ENCODE assay signal across 17 cellular contexts in genomic region chr4:52961666-52962412, GRCh38.
"Had no signal": no experiment of that assay in that cellular context is flagged by ENCODE, and none has a peak within 500 bp of the region (broad histone marks: within the 10 kb centered on the region; RNA-seq: fewer than 3 reads in every experiment).

No MANE protein-coding gene starts in this region.

- H3K9me3 ChIP-seq: gastrocnemius medialis, heart right ventricle, right atrium auricular region, suprapubic skin, tibial artery, upper lobe of right lung had no signal

- ATAC-seq: esophagus mucosa; gastrocnemius medialis; heart right ventricle; naive thymus-derived CD4-positive, alpha-beta T cell; stimulated activated effector memory CD8-positive, alpha-beta T cell treated with anti-CD3 and anti-CD28 coated beads, Interleukin-12 subunit alpha, Interleukin-12 subunit beta, amount 100 ng/mL, for 72 hours; stimulated activated naive CD8-positive, alpha-beta T cell treated with anti-CD3 and anti-CD28 coated beads, Interleukin-15, Interleukin-2, amounts not matched to agents 100 U/mL and 50 U/mL, for 24 hours; upper lobe of right lung had no signal

- H3K9me3 Mint-ChIP-seq: stimulated activated effector memory CD8-positive, alpha-beta T cell treated with anti-CD3 and anti-CD28 coated beads, Interleukin-12 subunit alpha, Interleukin-12 subunit beta, amount 100 ng/mL, for 72 hours had no signal

- H3K36me3 Mint-ChIP-seq: stimulated activated effector memory CD8-positive, alpha-beta T cell treated with anti-CD3 and anti-CD28 coated beads, Interleukin-12 subunit alpha, Interleukin-12 subunit beta, amount 100 ng/mL, for 72 hours had no signal

- H3K4me3 Mint-ChIP-seq: naive thymus-derived CD4-positive, alpha-beta T cell; stimulated activated effector memory CD8-positive, alpha-beta T cell treated with anti-CD3 and anti-CD28 coated beads, Interleukin-12 subunit alpha, Interleukin-12 subunit beta, amount 100 ng/mL, for 72 hours had no signal

- H3K27ac Mint-ChIP-seq: stimulated activated effector memory CD8-positive, alpha-beta T cell treated with anti-CD3 and anti-CD28 coated beads, Interleukin-12 subunit alpha, Interleukin-12 subunit beta, amount 100 ng/mL, for 72 hours had no signal

- H3K4me3 ChIP-seq: gastrocnemius medialis, heart right ventricle, right atrium auricular region, smooth muscle cell, suprapubic skin, tibial artery, upper lobe of right lung had no signal

- H3K36me3 ChIP-seq: gastrocnemius medialis, heart right ventricle, right atrium auricular region, suprapubic skin, tibial artery, upper lobe of right lung had no signal

- DNase-seq: effector memory CD4-positive, alpha-beta T cell; gastrocnemius medialis; heart right ventricle; hypothalamus; kidney glomerular epithelial cell; mesendoderm; naive thymus-derived CD4-positive, alpha-beta T cell; stimulated activated CD4-positive, alpha-beta T cell treated with anti-CD3 and anti-CD28 coated beads, Interleukin-4, amount 100 ng/mL, for 1 hour; stimulated activated CD8-positive, alpha-beta memory T cell treated with anti-CD3 and anti-CD28 coated beads, Interleukin-4, amount 100 ng/mL, for 48 hours; stimulated activated naive CD8-positive, alpha-beta T cell treated with anti-CD3 and anti-CD28 coated beads, Interleukin-15, Interleukin-2, amounts not matched to agents 100 U/mL and 50 U/mL, for 24 hours; tibial artery; upper lobe of right lung had no signal

- H3K27me3 ChIP-seq: gastrocnemius medialis, heart right ventricle, right atrium auricular region, suprapubic skin, tibial artery, upper lobe of right lung had no signal

- H3K27me3 Mint-ChIP-seq: naive thymus-derived CD4-positive, alpha-beta T cell had no signal

- H3K27ac ChIP-seq: gastrocnemius medialis, heart right ventricle, right atrium auricular region, suprapubic skin, tibial artery, upper lobe of right lung had no signal

- H3K4me1 ChIP-seq: tibial artery, upper lobe of right lung had no signal
